9 cellular contexts compared by ENCODE assay signal in the genomic region with DNA sequence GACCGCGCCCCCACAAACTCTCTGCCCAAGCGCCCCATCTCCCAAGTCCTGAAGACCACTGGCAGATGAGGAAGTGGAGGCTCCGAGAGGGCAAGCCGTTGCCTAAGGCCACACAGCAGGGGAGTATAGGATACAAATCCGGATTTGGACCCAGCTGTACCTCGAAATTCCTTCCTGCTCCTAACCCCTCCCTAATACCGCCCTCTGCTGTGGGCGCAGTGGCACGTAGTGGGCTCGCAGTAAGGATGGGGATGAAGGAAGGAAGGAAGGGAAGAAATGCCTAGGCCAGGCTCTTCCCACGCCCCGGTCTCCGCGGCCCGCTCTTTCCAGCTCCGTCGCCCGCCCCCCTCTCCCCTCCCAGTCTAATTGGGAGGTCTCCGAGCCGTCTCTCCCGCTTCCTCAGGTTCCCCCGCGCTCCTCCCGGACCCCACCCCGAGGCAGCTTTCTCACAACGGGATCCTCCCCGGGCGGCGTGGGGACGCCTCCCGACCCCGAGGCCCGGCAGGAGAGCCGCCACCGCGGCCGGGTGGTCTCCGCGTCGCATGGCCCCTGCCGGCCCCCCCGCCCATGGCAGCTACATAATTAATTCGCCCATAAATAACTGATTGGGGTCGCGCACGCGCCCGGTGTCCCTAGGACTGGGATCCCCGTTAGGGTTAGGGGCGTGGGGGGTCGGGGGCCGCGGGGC.
A peak's percentile ranks its signal among the peaks of the same experiment; 100 is the strongest.
DNase-seq lines count a peak whose midpoint lies in the region; ATAC-seq, FAIRE-seq and TF ChIP-seq lines count a peak whose summit lies in the region.
"Had no signal": no experiment of that assay in that cellular context is flagged by ENCODE, and none has a peak within 500 bp of the region (broad histone marks: within the 10 kb centered on the region; RNA-seq: fewer than 3 reads in every experiment).

No MANE protein-coding gene starts in this region.

- H3K36me3 ChIP-seq in MG63, result no peaks in the 10 kb centered on the region
- no peaks in the 10 kb centered on the region for H3K36me3 ChIP-seq in mucosa of descending colon (ENCODE audit: low read depth)

- peak overlapping the region; percentile 97 to 100 for H3K27ac ChIP-seq in coronary artery

- no peaks in the 10 kb centered on the region for H3K27me3 ChIP-seq in MG63

- FAIRE-seq in GM12892 (lab: Jason Lieb, UNC), result no peak
- FAIRE-seq: frontal cortex had no signal

- TF ChIP-seq CTCF in AG09319 (IDR thresholded peaks at IDR 0.05; ENCODE audit: low read depth, low read length), result peak; percentile 32
- TF ChIP-seq CTCF in coronary artery (IDR thresholded peaks at IDR 0.05), result peak; percentile 15
- TF ChIP-seq CTCF in mucosa of descending colon (IDR thresholded peaks at IDR 0.05), result no peak

- H3K4me1 ChIP-seq in mucosa of descending colon (ENCODE audit: low read depth), result peaks cover 17% of the 10 kb centered on the region

- H3K9me3 ChIP-seq in MG63 (no peaks in the 10 kb centered on the region), mucosa of descending colon (no peaks in the 10 kb centered on the region)

- H3K4me3 ChIP-seq in MG63 (peak overlapping the region; percentile 40), coronary artery (peak overlapping the region; percentile 70), mucosa of descending colon (peak overlapping the region; percentile 17)

- ATAC-seq in mucosa of descending colon (peak; percentile 7), HG03354 (IDR thresholded peaks at IDR 0.05; ENCODE audit: poor library complexity, severe bottlenecking, unreplicated experiment) (no peak)

- TF ChIP-seq POLR2A in GM12892 (IDR thresholded peaks at IDR 0.05; ENCODE audit: low read depth, low read length), result no peak

- no peak for DNase-seq in AG09319 (ENCODE audit: extremely low read depth, low read depth)
- DNase-seq in MG63, result peak; percentile 50
- DNase-seq in coronary artery (ENCODE audit: low spot score), result peak; percentile 82
- DNase-seq in mucosa of descending colon, result peak; percentile 44 to 67 (median 64)
- no peak for DNase-seq in GM12892 (ENCODE audit: insufficient read length)
- no peak for DNase-seq in SKM-1 (lab: John Stamatoyannopoulos, UW; ENCODE audit: unreplicated experiment)
- DNase-seq in NCI-H2196 treated with DMSO at 0.1 percent for 48 hours (lab: John Stamatoyannopoulos, UW; ENCODE audit: unreplicated experiment), result no peak

- intact Hi-C loops in mucosa of descending colon (cut with DNase I, micrococcal nuclease), result loop anchor here in 1 of 2 donors (10.0 kb wide), 2 partner anchors 123 to 307 kb away; a partner anchor contains a TSS

Comparison
In these comparisons a context has a peak if more than half of its experiments do, and no peak if none do; other contexts are left out.
1. DNase-seq: peak in MG63 (single experiment), coronary artery (single experiment) and mucosa of descending colon (3 of 3); none in AG09319 (single experiment), GM12892 (single experiment), SKM-1 (single experiment) and NCI-H2196 treated with DMSO at 0.1 percent for 48 hours (single experiment).
2. H3K4me3 ChIP-seq: peak in every context shown above with its lines; median percentile 70 in coronary artery; 40 in MG63; 17 in mucosa of descending colon.